In genomic region chr3:126523745-126524428, GRCh38 we compare ENCODE assay signal across 8 cellular contexts. TPM values are rescaled to one million over a fixed set of nuclear protein-coding genes. Genes with fewer than 3 reads are reported as not detected.
DNase-seq lines count a peak whose midpoint lies in the region; ATAC-seq, FAIRE-seq and TF ChIP-seq lines count a peak whose summit lies in the region.

A gene with protein sequence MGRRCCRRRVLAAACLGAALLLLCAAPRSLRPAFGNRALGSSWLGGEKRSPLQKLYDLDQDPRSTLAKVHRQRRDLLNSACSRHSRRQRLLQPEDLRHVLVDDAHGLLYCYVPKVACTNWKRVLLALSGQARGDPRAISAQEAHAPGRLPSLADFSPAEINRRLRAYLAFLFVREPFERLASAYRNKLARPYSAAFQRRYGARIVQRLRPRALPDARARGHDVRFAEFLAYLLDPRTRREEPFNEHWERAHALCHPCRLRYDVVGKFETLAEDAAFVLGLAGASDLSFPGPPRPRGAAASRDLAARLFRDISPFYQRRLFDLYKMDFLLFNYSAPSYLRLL (plus strand): TSS chr3:126524155. CDS start chr3:126524333, 178 bp downstream.

- no peak for FAIRE-seq in GM12892 (lab: Jason Lieb, UNC)

- intact Hi-C loops in transverse colon (cut with DNase I; ENCODE audit: low total_unique reads) = no loop called here

- H2AFZ ChIP-seq in mesenchymal stem cell (ENCODE audit: low read depth, low read length) = no peak within 1 kb of the TSS

- in situ Hi-C loops in transverse colon (cut with MboI; ENCODE audit: low pct_ligation_motif_present in 1 of 4, low pct_unique_long_range_greater_than_20kb in 1 of 4, low sequenced_read_pairs in 3 of 4) = no loop called here

- no peak for TF ChIP-seq EP300 in transverse colon (IDR thresholded peaks at IDR 0.05; ENCODE audit: low read depth)

- H2BK12ac ChIP-seq in mesenchymal stem cell (ENCODE audit: low read length in 2 of 2) = no peak within 1 kb of the TSS

- peak within 1 kb of the TSS in 1 of 2 experiments; percentile 28 for H3K14ac ChIP-seq in mesenchymal stem cell (ENCODE audit: low read length in 2 of 2)

- H3K36me3 ChIP-seq in mesenchymal stem cell (ENCODE audit: control insufficient read depth in 1 of 2, insufficient read depth in 2 of 2, low read depth in 1 of 2, low read length in 2 of 2) (no peaks in the 10 kb centered on the region), transverse colon (no peaks in the 10 kb centered on the region)

- H3K27ac ChIP-seq in mesenchymal stem cell (ENCODE audit: low read length, poor library complexity, severe bottlenecking) (no peak within 1 kb of the TSS), transverse colon (peak within 1 kb of the TSS; percentile 18 to 57 (median 44))

- H3K27me3 ChIP-seq in mesenchymal stem cell (ENCODE audit: control insufficient read depth in 1 of 2, insufficient read depth in 1 of 2, low read length in 2 of 2) (peaks cover 55% of the 10 kb centered on the region in 2 experiments), transverse colon (peaks cover 19% of the 10 kb centered on the region)

- DNase-seq in GM04504 (ENCODE audit: low read depth) (peak; percentile 12), NCI-H2227 (lab: John Stamatoyannopoulos, UW; ENCODE audit: unreplicated experiment) (peak; percentile 62), dermis blood vessel endothelial cell (peak; percentile 56), mesenchymal stem cell (peak; percentile 42), transverse colon (peak; percentile 86), GM12892 (ENCODE audit: insufficient read length) (no peak)
- no peak for DNase-seq in activated CD8-positive, alpha-beta memory T cell treated with anti-CD3 and anti-CD28 coated beads, Interleukin-2, amount 50 U/mL, for 4 hours

- no peak within 1 kb of the TSS for H4K8ac ChIP-seq in mesenchymal stem cell (ENCODE audit: low read length)

- no peak within 1 kb of the TSS for H2BK120ac ChIP-seq in mesenchymal stem cell (ENCODE audit: low read depth, low read length)

- H2AK5ac ChIP-seq in mesenchymal stem cell (ENCODE audit: low read length, severe bottlenecking) = no peak within 1 kb of the TSS

- ATAC-seq in GM21825 (IDR thresholded peaks at IDR 0.05; ENCODE audit: unreplicated experiment) = no peak

- H3K4me2 ChIP-seq in mesenchymal stem cell (ENCODE audit: low read length, poor library complexity, severe bottlenecking) = peak within 1 kb of the TSS; percentile 86

- H3K9ac ChIP-seq in mesenchymal stem cell (ENCODE audit: low read length) = peak within 1 kb of the TSS; percentile 6

- no peaks in the 10 kb centered on the region for H3K9me3 ChIP-seq in mesenchymal stem cell (ENCODE audit: control insufficient read depth, low read length)
- no peaks in the 10 kb centered on the region for H3K9me3 ChIP-seq in transverse colon

- H4K91ac ChIP-seq in mesenchymal stem cell (ENCODE audit: low read length) = no peak within 1 kb of the TSS

- H3K79me1 ChIP-seq in mesenchymal stem cell (replicated peaks; ENCODE audit: low read length, poor library complexity, severe bottlenecking) = no peaks in the 10 kb centered on the region

- H3K4me1 ChIP-seq in mesenchymal stem cell (ENCODE audit: control insufficient read depth, insufficient read depth, low read depth, low read length) = peaks cover 21% of the 10 kb centered on the region
- H3K4me1 ChIP-seq in transverse colon = peaks cover 4 to 18% (median 13%) of the 10 kb centered on the region in 4 donors

- no peak within 1 kb of the TSS for H2BK15ac ChIP-seq in mesenchymal stem cell (ENCODE audit: low read depth, poor library complexity, severe bottlenecking)

- no peak within 1 kb of the TSS for H2BK5ac ChIP-seq in mesenchymal stem cell (ENCODE audit: low read depth, low read length, poor library complexity, severe bottlenecking)

- H3K23ac ChIP-seq in mesenchymal stem cell (ENCODE audit: low read length in 2 of 2) = no peak within 1 kb of the TSS

- no peak within 1 kb of the TSS for H3K4ac ChIP-seq in mesenchymal stem cell (ENCODE audit: low read depth in 1 of 2, low read length in 2 of 2)

- no peak within 1 kb of the TSS for H3K18ac ChIP-seq in mesenchymal stem cell (ENCODE audit: low read depth in 1 of 2, low read length in 2 of 2)

- WGBS in mesenchymal stem cell = 10% methylated on average over 44 of the region's 56 CpGs
- 6 to 14% methylated on average over 7 to 55 of the region's 56 CpGs for WGBS in transverse colon (ENCODE audit: low coverage in 1 of 2), 2 donors

- no peak for TF ChIP-seq CTCF in transverse colon (IDR thresholded peaks at IDR 0.05)

- peak; percentile 35 for TF ChIP-seq POLR2A in transverse colon (IDR thresholded peaks at IDR 0.05)
- TF ChIP-seq POLR2A in GM12892 (IDR thresholded peaks at IDR 0.05; ENCODE audit: low read depth, low read length) = no peak

- H3K4me3 ChIP-seq in mesenchymal stem cell (ENCODE audit: insufficient read depth in 1 of 2, low read depth in 1 of 2, low read length in 2 of 2) (peak within 1 kb of the TSS; percentile 45 to 66), transverse colon (peak within 1 kb of the TSS; percentile 26 to 56 (median 42))

RNA-seq across cellular contexts. Expression of the gene that starts here (rescaled TPM):
- total RNA-seq in dermis blood vessel endothelial cell = 0.14 TPM in 1 of 2 replicates, not detected in the other
- not detected for polyA plus RNA-seq in mesenchymal stem cell (2013, experiment 1 of 2)
- polyA plus RNA-seq in mesenchymal stem cell (2013, experiment 2 of 2) = not detected
- total RNA-seq in transverse colon = 1 to 10 TPM in 3 of 4 donors, not detected in 1; 2.0 to 6.4 (median 4.9) TPM
- polyA plus RNA-seq in GM12892 (2012; ENCODE audit: missing spikeins) = not detected

Comparison
In these comparisons a context has a peak if more than half of its experiments do, and no peak if none do; other contexts are left out.
1. Peak in DNase-seq in dermis blood vessel endothelial cell; RNA of the gene not detected or under 1 TPM.
2. DNase-seq: peak in GM04504 (single experiment), NCI-H2227 (single experiment), mesenchymal stem cell (single experiment) and transverse colon (single experiment); none in GM12892 (single experiment) and activated CD8-positive, alpha-beta memory T cell treated with anti-CD3 and anti-CD28 coated beads, Interleukin-2, amount 50 U/mL, for 4 hours (single experiment).